ENCODE assay signal across 1 cellular context in genomic region chr19:35116085-35116801, GRCh38.
TF ChIP-seq lines count a peak whose summit lies in the region.

No MANE protein-coding gene starts in this region.

TF ChIP-seq in A549, 52 proteins besides CTCF, POLR2A, EP300 and RAD21 (continued from another document):
- TF ChIP-seq ZNF302 (CRISPR knock-in tag; IDR thresholded peaks at IDR 0.05): no peak
- no peak for TF ChIP-seq USF2 (IDR thresholded peaks at IDR 0.05)
- TF ChIP-seq HES2 (IDR thresholded peaks at IDR 0.05): no peak
- TF ChIP-seq EHF (CRISPR knock-in tag; IDR thresholded peaks at IDR 0.05): no peak
- no peak for TF ChIP-seq CHD2 (IDR thresholded peaks at IDR 0.05; ENCODE audit: low read length, partially characterized antibody)
- no peak for TF ChIP-seq FOSL2 (IDR thresholded peaks at IDR 0.05)
- no peak for TF ChIP-seq FOSL2 (CRISPR knock-in tag; IDR thresholded peaks at IDR 0.05)
- no peak for TF ChIP-seq CBX8 (IDR thresholded peaks at IDR 0.05)
